Comparison of ENCODE assay signal across 17 cellular contexts in the genomic region with DNA sequence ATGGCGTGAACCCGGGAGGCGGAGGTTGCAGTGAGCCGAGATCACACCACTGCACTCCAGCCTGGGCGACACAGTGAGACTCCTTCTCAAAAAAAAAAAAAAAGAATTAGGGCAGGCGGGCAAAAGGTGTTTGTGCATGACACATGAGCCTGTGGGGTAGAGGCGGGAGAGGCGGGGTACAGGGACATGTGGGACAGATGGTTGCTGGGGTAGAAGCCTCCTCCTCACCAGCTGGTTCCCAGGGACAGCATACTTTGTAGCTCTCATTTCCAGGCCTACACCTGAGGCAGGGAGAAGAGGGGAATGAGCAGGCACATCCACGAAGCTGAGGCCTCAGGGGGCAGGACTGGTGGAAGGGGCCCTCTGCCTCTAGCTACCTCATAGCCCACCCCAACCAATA. TPM values are rescaled to one million over a fixed set of nuclear protein-coding genes. Genes with fewer than 3 reads are reported as not detected.
DNase-seq lines count a peak whose midpoint lies in the region; ATAC-seq and TF ChIP-seq lines count a peak whose summit lies in the region.
"Had no signal": no experiment of that assay in that cellular context is flagged by ENCODE, and none has a peak within 500 bp of the region (broad histone marks: within the 10 kb centered on the region; RNA-seq: fewer than 3 reads in every experiment).

No MANE protein-coding gene starts in this region.

- H3K27me3 ChIP-seq in heart left ventricle (no peaks in the 10 kb centered on the region), neural progenitor cell (peaks cover 11% of the 10 kb centered on the region)

- no peak overlapping the region for H3K27ac Mint-ChIP-seq in neural progenitor cell
- H3K27ac Mint-ChIP-seq: B cell had no signal

- DNase-seq in cardiac septum (ENCODE audit: low spot score) (peak; percentile 20), heart left ventricle (no peak), NCI-H524 treated with DMSO at 0.1 percent for 48 hours (lab: John Stamatoyannopoulos, UW) (peak; percentile 73), neural progenitor cell (ENCODE audit: low spot score) (no peak), NCI-H2227 treated with DMSO at 0.1 percent for 48 hours (lab: John Stamatoyannopoulos, UW) (no peak)
- DNase-seq in effector CD8-positive, alpha-beta T cell (lab: John Stamatoyannopoulos, UW): no peak
- no peak for DNase-seq in activated CD4-positive, CD25-positive, alpha-beta regulatory T cell (lab: John Stamatoyannopoulos, UW)
- DNase-seq: ACHN; CD4-positive, alpha-beta memory T cell; COR-L47; GF-D8 had no signal

- ATAC-seq in heart left ventricle (no peak), GM21619 (IDR thresholded peaks at IDR 0.05; ENCODE audit: unreplicated experiment) (no peak)
- ATAC-seq: HCT116 had no signal

- H3K79me2 ChIP-seq in neural progenitor cell (ENCODE audit: low read depth): no peaks in the 10 kb centered on the region

- no peak for TF ChIP-seq CTCF in heart left ventricle (IDR thresholded peaks at IDR 0.05)
- no peak for TF ChIP-seq CTCF in neural progenitor cell (IDR thresholded peaks at IDR 0.05)

- H4K20me1 ChIP-seq in neural progenitor cell (ENCODE audit: low read depth): no peaks in the 10 kb centered on the region

- no peaks in the 10 kb centered on the region for H3K9me3 Mint-ChIP-seq in neural progenitor cell

- 88 to 95% (median 93%) methylated on average over 9 of the region's 9 CpGs for WGBS in heart left ventricle, 4 donors

- peaks cover 15% of the 10 kb centered on the region for H3K27me3 Mint-ChIP-seq in neural progenitor cell (ENCODE audit: insufficient read depth, low read depth)
- H3K27me3 Mint-ChIP-seq: CD4-positive, alpha-beta memory T cell had no signal

- intact Hi-C loops in cardiac septum (cut with DNase I) (no loop called here), heart left ventricle (cut with DNase I) (loop anchor here in 2 of 10 donors (5.0 to 10.0 kb wide), 3 partner anchors 93 to 303 kb away; a partner anchor contains a TSS)

- TF ChIP-seq POLR2A in heart left ventricle (IDR thresholded peaks at IDR 0.05): no peak

- H3K4me1 ChIP-seq in heart left ventricle: peaks cover 0 to 13% (median 8%) of the 10 kb centered on the region in 12 donors
- H3K4me1 ChIP-seq in neural progenitor cell: no peaks in the 10 kb centered on the region

- no peaks in the 10 kb centered on the region for H3K36me3 Mint-ChIP-seq in neural progenitor cell
- H3K36me3 Mint-ChIP-seq: CD4-positive, alpha-beta memory T cell had no signal

- H3K4me3 Mint-ChIP-seq in neural progenitor cell: peak overlapping the region; percentile 7
- H3K4me3 Mint-ChIP-seq: B cell; CD4-positive, alpha-beta memory T cell had no signal

- H3K36me3 ChIP-seq in heart left ventricle (no peaks in the 10 kb centered on the region), neural progenitor cell (no peaks in the 10 kb centered on the region)

- peaks cover 13% of the 10 kb centered on the region for H3K4me1 Mint-ChIP-seq in neural progenitor cell

- no peak overlapping the region for H2AFZ ChIP-seq in neural progenitor cell (replicated peaks)
- H2AFZ ChIP-seq: GM23248 had no signal

- H3K4me2 ChIP-seq in neural progenitor cell: no peak overlapping the region

- H3K9ac ChIP-seq in neural progenitor cell: no peak overlapping the region
- H3K9ac ChIP-seq: GM23248 had no signal

- no peak overlapping the region for H3K4me3 ChIP-seq in heart left ventricle
- no peak overlapping the region for H3K4me3 ChIP-seq in neural progenitor cell
- H3K4me3 ChIP-seq: GM23248 had no signal

- no peaks in the 10 kb centered on the region for H3K9me3 ChIP-seq in heart left ventricle
- H3K9me3 ChIP-seq in neural progenitor cell (ENCODE audit: low read depth): no peaks in the 10 kb centered on the region

- H3F3A ChIP-seq in neural progenitor cell (ENCODE audit: low read depth): no peaks in the 10 kb centered on the region

- no peak overlapping the region for H3K27ac ChIP-seq in heart left ventricle
- no peak overlapping the region for H3K27ac ChIP-seq in neural progenitor cell
- H3K27ac ChIP-seq: C4-2B, GM23248, HL-60 had no signal

RNA-seq across cellular contexts. Expression of a gene that starts 23.7 kb away (rescaled TPM):
- total RNA-seq in cardiac septum (116 TPM), heart left ventricle (100 to 1,000 TPM in 3 of 9 donors, 10 to 100 TPM in 6; 57.5 to 126 (median 84.1) TPM), neural progenitor cell (ENCODE audit: low replicate concordance) (154 and 158 TPM in 2 replicates)
- polyA plus RNA-seq in heart left ventricle: 100 to 1,000 TPM in 1 of 2 donors, 10 to 100 TPM in 1; 47.2 to 111 TPM

Comparison
In these comparisons a context has a peak if more than half of its experiments do, and no peak if none do; other contexts are left out.
1. DNase-seq: peak in cardiac septum (single experiment) and NCI-H524 treated with DMSO at 0.1 percent for 48 hours (single experiment); none in heart left ventricle (0 of 5), neural progenitor cell (single experiment), effector CD8-positive, alpha-beta T cell (single experiment), NCI-H2227 treated with DMSO at 0.1 percent for 48 hours (single experiment) and activated CD4-positive, CD25-positive, alpha-beta regulatory T cell (0 of 4).